ENCODE assay signal across 22 cellular contexts in the genomic region with DNA sequence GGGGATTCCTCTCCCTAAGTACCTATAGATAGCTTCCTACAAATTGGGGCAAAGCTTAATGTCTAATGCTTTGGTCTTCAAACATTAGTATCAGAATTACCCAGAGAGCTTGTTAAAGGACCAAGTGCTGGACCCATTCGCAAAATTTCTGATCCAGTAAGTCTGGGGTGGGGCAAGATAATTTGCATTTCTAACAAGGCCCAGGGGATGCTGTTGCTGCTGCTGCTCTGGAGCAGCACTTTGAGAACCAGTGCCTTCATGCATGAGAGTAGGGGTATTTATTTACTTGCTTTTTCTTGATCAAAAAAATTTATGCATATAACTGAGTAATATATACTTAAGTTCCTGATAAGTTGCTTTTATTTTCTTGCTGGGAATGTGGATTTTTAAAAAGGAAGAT.
DNase-seq lines count a peak whose midpoint lies in the region; ATAC-seq lines count a peak whose summit lies in the region.
"Had no signal": no experiment of that assay in that cellular context is flagged by ENCODE, and none has a peak within 500 bp of the region (broad histone marks: within the 10 kb centered on the region; RNA-seq: fewer than 3 reads in every experiment).

No MANE protein-coding gene starts in this region.

- H3K4me1 Mint-ChIP-seq in memory B cell: peaks cover 24% of the 10 kb centered on the region
- H3K4me1 Mint-ChIP-seq: CD4-positive, CD25-positive, alpha-beta regulatory T cell; CD8-positive, alpha-beta memory T cell had no signal

- H3K4me3 Mint-ChIP-seq in memory B cell: no peak overlapping the region
- H3K4me3 Mint-ChIP-seq: CD14-positive monocyte; CD4-positive, alpha-beta memory T cell; CD4-positive, CD25-positive, alpha-beta regulatory T cell; CD8-positive, alpha-beta memory T cell had no signal

- no peak overlapping the region for H3K27ac Mint-ChIP-seq in memory B cell
- H3K27ac Mint-ChIP-seq: CD14-positive monocyte; CD4-positive, alpha-beta memory T cell; CD4-positive, CD25-positive, alpha-beta regulatory T cell; CD8-positive, alpha-beta memory T cell had no signal

- peak; percentile 0 to 38 for DNase-seq in NCI-H526 (lab: John Stamatoyannopoulos, UW)
- no peak for DNase-seq in NCI-H526 treated with DMSO at 0.1 percent for 48 hours (lab: John Stamatoyannopoulos, UW)
- no peak for DNase-seq in memory B cell (ENCODE audit: low spot score in 2 of 2)
- DNase-seq in HK-2 (ENCODE audit: unreplicated experiment): no peak
- DNase-seq: AML-193; BE2C; C1 segment of cervical spinal cord; CD4-positive, alpha-beta memory T cell; CD4-positive, CD25-positive, alpha-beta regulatory T cell; CD8-positive, alpha-beta memory T cell; COR-L47; DMS 273 treated with DMSO at 0.1 percent for 48 hours; DMS153; DMS53; DMS79; DND-41; EL; GDM1 had no signal

- H3K9me3 Mint-ChIP-seq in memory B cell: peaks cover 1% of the 10 kb centered on the region
- H3K9me3 Mint-ChIP-seq: CD14-positive monocyte; CD4-positive, alpha-beta memory T cell; CD8-positive, alpha-beta memory T cell had no signal

- H3K27me3 Mint-ChIP-seq in memory B cell: no peaks in the 10 kb centered on the region

- ATAC-seq in memory B cell (ENCODE audit: low read depth) (peak; percentile 52), GM21576 (IDR thresholded peaks at IDR 0.05; ENCODE audit: unreplicated experiment) (no peak)
- ATAC-seq: A549, GM12878 had no signal

- H3K36me3 Mint-ChIP-seq in memory B cell: no peaks in the 10 kb centered on the region
- H3K36me3 Mint-ChIP-seq: CD14-positive monocyte; CD4-positive, alpha-beta memory T cell; CD4-positive, CD25-positive, alpha-beta regulatory T cell; CD8-positive, alpha-beta memory T cell had no signal

Comparison
In these comparisons a context has a peak if more than half of its experiments do, and no peak if none do; other contexts are left out.
1. DNase-seq: peak in NCI-H526 (2 of 2); none in NCI-H526 treated with DMSO at 0.1 percent for 48 hours (single experiment), memory B cell (0 of 2) and HK-2 (single experiment).